ENCODE assay signal across 1 cellular context in genomic region chr12:76559277-76560082, GRCh38.
TF ChIP-seq lines count a peak whose summit lies in the region.

A gene with protein sequence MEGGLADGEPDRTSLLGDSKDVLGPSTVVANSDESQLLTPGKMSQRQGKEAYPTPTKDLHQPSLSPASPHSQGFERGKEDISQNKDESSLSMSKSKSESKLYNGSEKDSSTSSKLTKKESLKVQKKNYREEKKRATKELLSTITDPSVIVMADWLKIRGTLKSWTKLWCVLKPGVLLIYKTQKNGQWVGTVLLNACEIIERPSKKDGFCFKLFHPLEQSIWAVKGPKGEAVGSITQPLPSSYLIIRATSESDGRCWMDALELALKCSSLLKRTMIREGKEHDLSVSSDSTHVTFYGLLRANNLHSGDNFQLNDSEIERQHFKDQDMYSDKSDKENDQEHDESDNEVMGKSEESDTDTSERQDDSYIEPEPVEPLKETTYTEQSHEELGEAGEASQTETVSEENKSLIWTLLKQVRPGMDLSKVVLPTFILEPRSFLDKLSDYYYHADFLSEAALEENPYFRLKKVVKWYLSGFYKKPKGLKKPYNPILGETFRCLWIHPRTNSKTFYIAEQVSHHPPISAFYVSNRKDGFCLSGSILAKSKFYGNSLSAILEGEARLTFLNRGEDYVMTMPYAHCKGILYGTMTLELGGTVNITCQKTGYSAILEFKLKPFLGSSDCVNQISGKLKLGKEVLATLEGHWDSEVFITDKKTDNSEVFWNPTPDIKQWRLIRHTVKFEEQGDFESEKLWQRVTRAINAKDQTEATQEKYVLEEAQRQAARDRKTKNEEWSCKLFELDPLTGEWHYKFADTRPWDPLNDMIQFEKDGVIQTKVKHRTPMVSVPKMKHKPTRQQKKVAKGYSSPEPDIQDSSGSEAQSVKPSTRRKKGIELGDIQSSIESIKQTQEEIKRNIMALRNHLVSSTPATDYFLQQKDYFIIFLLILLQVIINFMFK (minus strand): TSS chr12:76559771. CDS start chr12:76487551, 72,220 bp downstream.

TF ChIP-seq in HepG2, 621 proteins besides CTCF, POLR2A, EP300 and RAD21 (continued from another document and continues in another):
- TF ChIP-seq, protein P1, sequence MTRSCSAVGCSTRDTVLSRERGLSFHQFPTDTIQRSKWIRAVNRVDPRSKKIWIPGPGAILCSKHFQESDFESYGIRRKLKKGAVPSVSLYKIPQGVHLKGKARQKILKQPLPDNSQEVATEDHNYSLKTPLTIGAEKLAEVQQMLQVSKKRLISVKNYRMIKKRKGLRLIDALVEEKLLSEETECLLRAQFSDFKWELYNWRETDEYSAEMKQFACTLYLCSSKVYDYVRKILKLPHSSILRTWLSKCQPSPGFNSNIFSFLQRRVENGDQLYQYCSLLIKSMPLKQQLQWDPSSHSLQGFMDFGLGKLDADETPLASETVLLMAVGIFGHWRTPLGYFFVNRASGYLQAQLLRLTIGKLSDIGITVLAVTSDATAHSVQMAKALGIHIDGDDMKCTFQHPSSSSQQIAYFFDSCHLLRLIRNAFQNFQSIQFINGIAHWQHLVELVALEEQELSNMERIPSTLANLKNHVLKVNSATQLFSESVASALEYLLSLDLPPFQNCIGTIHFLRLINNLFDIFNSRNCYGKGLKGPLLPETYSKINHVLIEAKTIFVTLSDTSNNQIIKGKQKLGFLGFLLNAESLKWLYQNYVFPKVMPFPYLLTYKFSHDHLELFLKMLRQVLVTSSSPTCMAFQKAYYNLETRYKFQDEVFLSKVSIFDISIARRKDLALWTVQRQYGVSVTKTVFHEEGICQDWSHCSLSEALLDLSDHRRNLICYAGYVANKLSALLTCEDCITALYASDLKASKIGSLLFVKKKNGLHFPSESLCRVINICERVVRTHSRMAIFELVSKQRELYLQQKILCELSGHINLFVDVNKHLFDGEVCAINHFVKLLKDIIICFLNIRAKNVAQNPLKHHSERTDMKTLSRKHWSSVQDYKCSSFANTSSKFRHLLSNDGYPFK (CRISPR knock-in tag; IDR thresholded peaks at IDR 0.05; ENCODE audit: borderline replicate concordance), result peak; percentile 65; the same call in 1 of the 2 replicates
- peak; percentile 71; the same call in 1 of the 2 replicates for TF ChIP-seq ZNF292 (CRISPR knock-in tag; IDR thresholded peaks at IDR 0.05; ENCODE audit: borderline replicate concordance, low read depth)
- TF ChIP-seq ZNF616 (CRISPR knock-in tag; IDR thresholded peaks at IDR 0.05; ENCODE audit: low read depth), result 0 out of 2 replicates have a peak, but pooled peaks have one; percentile 23
- TF ChIP-seq PAX8 (CRISPR knock-in tag; IDR thresholded peaks at IDR 0.05; ENCODE audit: borderline replicate concordance), result no peak
- TF ChIP-seq HMG20B (CRISPR knock-in tag; conservative IDR thresholded peaks at IDR 0.05), result 0 out of 2 replicates have a peak, but pooled peaks have one; percentile 10
- TF ChIP-seq, protein P2, sequence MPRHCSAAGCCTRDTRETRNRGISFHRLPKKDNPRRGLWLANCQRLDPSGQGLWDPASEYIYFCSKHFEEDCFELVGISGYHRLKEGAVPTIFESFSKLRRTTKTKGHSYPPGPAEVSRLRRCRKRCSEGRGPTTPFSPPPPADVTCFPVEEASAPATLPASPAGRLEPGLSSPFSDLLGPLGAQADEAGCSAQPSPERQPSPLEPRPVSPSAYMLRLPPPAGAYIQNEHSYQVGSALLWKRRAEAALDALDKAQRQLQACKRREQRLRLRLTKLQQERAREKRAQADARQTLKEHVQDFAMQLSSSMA (CRISPR knock-in tag; IDR thresholded peaks at IDR 0.05), result peak; percentile 78; the same call in 1 of the 2 replicates
- no peak for TF ChIP-seq CSRNP1 (CRISPR knock-in tag; IDR thresholded peaks at IDR 0.05)
- TF ChIP-seq ZFP90 (CRISPR knock-in tag; IDR thresholded peaks at IDR 0.05; ENCODE audit: borderline replicate concordance), result peak; percentile 94
- TF ChIP-seq ZNF546 (CRISPR knock-in tag; conservative IDR thresholded peaks at IDR 0.05), result peak; percentile 77; the same call in 1 of the 2 replicates
- TF ChIP-seq DMAP1 (CRISPR knock-in tag; IDR thresholded peaks at IDR 0.05), result peak; percentile 47; the same call in 1 of the 2 replicates
- TF ChIP-seq SOX6 (IDR thresholded peaks at IDR 0.05), result no peak
- peak; percentile 72 for TF ChIP-seq SOX6 (CRISPR knock-in tag; IDR thresholded peaks at IDR 0.05)
- TF ChIP-seq, protein P3, sequence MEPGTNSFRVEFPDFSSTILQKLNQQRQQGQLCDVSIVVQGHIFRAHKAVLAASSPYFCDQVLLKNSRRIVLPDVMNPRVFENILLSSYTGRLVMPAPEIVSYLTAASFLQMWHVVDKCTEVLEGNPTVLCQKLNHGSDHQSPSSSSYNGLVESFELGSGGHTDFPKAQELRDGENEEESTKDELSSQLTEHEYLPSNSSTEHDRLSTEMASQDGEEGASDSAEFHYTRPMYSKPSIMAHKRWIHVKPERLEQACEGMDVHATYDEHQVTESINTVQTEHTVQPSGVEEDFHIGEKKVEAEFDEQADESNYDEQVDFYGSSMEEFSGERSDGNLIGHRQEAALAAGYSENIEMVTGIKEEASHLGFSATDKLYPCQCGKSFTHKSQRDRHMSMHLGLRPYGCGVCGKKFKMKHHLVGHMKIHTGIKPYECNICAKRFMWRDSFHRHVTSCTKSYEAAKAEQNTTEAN (CRISPR knock-in tag; conservative IDR thresholded peaks at IDR 0.05), result peak; percentile 46; the same call in 1 of the 2 replicates
- peak; percentile 88 for TF ChIP-seq HNF1B (CRISPR knock-in tag; IDR thresholded peaks at IDR 0.05)
- no peak for TF ChIP-seq NFATC3 (CRISPR knock-in tag; IDR thresholded peaks at IDR 0.05)
- TF ChIP-seq THAP11 (CRISPR knock-in tag; IDR thresholded peaks at IDR 0.05), result peak; percentile 80
- no peak for TF ChIP-seq NCOA5 (CRISPR knock-in tag; IDR thresholded peaks at IDR 0.05)
- TF ChIP-seq, protein P4, sequence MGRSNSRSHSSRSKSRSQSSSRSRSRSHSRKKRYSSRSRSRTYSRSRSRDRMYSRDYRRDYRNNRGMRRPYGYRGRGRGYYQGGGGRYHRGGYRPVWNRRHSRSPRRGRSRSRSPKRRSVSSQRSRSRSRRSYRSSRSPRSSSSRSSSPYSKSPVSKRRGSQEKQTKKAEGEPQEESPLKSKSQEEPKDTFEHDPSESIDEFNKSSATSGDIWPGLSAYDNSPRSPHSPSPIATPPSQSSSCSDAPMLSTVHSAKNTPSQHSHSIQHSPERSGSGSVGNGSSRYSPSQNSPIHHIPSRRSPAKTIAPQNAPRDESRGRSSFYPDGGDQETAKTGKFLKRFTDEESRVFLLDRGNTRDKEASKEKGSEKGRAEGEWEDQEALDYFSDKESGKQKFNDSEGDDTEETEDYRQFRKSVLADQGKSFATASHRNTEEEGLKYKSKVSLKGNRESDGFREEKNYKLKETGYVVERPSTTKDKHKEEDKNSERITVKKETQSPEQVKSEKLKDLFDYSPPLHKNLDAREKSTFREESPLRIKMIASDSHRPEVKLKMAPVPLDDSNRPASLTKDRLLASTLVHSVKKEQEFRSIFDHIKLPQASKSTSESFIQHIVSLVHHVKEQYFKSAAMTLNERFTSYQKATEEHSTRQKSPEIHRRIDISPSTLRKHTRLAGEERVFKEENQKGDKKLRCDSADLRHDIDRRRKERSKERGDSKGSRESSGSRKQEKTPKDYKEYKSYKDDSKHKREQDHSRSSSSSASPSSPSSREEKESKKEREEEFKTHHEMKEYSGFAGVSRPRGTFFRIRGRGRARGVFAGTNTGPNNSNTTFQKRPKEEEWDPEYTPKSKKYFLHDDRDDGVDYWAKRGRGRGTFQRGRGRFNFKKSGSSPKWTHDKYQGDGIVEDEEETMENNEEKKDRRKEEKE (IDR thresholded peaks at IDR 0.05), result no peak
- TF ChIP-seq GATAD1 (CRISPR knock-in tag; IDR thresholded peaks at IDR 0.05), result peak; percentile 85
- TF ChIP-seq ZBTB7B (CRISPR knock-in tag; IDR thresholded peaks at IDR 0.05), result peak; percentile 83
- TF ChIP-seq ZNF350 (CRISPR knock-in tag; IDR thresholded peaks at IDR 0.05; ENCODE audit: borderline replicate concordance, low read depth), result no peak
- TF ChIP-seq, protein P5, sequence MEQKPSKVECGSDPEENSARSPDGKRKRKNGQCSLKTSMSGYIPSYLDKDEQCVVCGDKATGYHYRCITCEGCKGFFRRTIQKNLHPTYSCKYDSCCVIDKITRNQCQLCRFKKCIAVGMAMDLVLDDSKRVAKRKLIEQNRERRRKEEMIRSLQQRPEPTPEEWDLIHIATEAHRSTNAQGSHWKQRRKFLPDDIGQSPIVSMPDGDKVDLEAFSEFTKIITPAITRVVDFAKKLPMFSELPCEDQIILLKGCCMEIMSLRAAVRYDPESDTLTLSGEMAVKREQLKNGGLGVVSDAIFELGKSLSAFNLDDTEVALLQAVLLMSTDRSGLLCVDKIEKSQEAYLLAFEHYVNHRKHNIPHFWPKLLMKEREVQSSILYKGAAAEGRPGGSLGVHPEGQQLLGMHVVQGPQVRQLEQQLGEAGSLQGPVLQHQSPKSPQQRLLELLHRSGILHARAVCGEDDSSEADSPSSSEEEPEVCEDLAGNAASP (CRISPR knock-in tag; IDR thresholded peaks at IDR 0.05; ENCODE audit: borderline replicate concordance), result 0 out of 2 replicates have a peak, but pooled peaks have one; percentile 31
- TF ChIP-seq ZNF331 (CRISPR knock-in tag; IDR thresholded peaks at IDR 0.05), result peak; percentile 80
- TF ChIP-seq, protein P6, sequence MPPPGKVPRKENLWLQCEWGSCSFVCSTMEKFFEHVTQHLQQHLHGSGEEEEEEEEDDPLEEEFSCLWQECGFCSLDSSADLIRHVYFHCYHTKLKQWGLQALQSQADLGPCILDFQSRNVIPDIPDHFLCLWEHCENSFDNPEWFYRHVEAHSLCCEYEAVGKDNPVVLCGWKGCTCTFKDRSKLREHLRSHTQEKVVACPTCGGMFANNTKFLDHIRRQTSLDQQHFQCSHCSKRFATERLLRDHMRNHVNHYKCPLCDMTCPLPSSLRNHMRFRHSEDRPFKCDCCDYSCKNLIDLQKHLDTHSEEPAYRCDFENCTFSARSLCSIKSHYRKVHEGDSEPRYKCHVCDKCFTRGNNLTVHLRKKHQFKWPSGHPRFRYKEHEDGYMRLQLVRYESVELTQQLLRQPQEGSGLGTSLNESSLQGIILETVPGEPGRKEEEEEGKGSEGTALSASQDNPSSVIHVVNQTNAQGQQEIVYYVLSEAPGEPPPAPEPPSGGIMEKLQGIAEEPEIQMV (CRISPR knock-in tag; IDR thresholded peaks at IDR 0.05; ENCODE audit: low read depth), result peak; percentile 73; the same call in 1 of the 2 replicates
- TF ChIP-seq KLF15 (CRISPR knock-in tag; IDR thresholded peaks at IDR 0.05; ENCODE audit: borderline replicate concordance), result peak; percentile 83; the same call in 1 of the 2 replicates
- TF ChIP-seq ZMYM3 (CRISPR knock-in tag; IDR thresholded peaks at IDR 0.05), result peak; percentile 47; the same call in 1 of the 2 replicates
- peak; percentile 87 for TF ChIP-seq RBFOX2 (IDR thresholded peaks at IDR 0.05; ENCODE audit: low read depth, low read length)
- TF ChIP-seq ZNF20 (CRISPR knock-in tag; IDR thresholded peaks at IDR 0.05), result peak; percentile 95
- no peak for TF ChIP-seq FOXP1 (IDR thresholded peaks at IDR 0.05)
- TF ChIP-seq FOXP1 (CRISPR knock-in tag; IDR thresholded peaks at IDR 0.05), result 0 out of 2 replicates have a peak, but pooled peaks have one; percentile 18
- TF ChIP-seq BORCS8-MEF2B (CRISPR knock-in tag; IDR thresholded peaks at IDR 0.05), result peak; percentile 88; the same call in 1 of the 2 replicates
- TF ChIP-seq ZNF512B (CRISPR knock-in tag; IDR thresholded peaks at IDR 0.05; ENCODE audit: borderline replicate concordance), result peak; percentile 93
- TF ChIP-seq STAG1 (CRISPR knock-in tag; IDR thresholded peaks at IDR 0.05), result peak; percentile 35; the same call in 1 of the 2 replicates
- TF ChIP-seq, protein P7, sequence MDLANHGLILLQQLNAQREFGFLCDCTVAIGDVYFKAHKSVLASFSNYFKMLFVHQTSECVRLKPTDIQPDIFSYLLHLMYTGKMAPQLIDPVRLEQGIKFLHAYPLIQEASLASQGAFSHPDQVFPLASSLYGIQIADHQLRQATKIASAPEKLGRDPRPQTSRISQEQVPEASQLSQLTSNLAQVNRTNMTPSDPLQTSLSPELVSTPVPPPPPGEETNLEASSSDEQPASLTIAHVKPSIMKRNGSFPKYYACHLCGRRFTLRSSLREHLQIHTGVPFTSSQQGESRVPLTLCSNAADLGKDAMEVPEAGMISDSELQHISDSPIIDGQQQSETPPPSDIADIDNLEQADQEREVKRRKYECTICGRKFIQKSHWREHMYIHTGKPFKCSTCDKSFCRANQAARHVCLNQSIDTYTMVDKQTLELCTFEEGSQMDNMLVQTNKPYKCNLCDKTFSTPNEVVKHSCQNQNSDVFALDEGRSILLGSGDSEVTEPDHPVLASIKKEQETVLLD (CRISPR knock-in tag; IDR thresholded peaks at IDR 0.05; ENCODE audit: low read depth), result peak; percentile 71
